In the genomic region with DNA sequence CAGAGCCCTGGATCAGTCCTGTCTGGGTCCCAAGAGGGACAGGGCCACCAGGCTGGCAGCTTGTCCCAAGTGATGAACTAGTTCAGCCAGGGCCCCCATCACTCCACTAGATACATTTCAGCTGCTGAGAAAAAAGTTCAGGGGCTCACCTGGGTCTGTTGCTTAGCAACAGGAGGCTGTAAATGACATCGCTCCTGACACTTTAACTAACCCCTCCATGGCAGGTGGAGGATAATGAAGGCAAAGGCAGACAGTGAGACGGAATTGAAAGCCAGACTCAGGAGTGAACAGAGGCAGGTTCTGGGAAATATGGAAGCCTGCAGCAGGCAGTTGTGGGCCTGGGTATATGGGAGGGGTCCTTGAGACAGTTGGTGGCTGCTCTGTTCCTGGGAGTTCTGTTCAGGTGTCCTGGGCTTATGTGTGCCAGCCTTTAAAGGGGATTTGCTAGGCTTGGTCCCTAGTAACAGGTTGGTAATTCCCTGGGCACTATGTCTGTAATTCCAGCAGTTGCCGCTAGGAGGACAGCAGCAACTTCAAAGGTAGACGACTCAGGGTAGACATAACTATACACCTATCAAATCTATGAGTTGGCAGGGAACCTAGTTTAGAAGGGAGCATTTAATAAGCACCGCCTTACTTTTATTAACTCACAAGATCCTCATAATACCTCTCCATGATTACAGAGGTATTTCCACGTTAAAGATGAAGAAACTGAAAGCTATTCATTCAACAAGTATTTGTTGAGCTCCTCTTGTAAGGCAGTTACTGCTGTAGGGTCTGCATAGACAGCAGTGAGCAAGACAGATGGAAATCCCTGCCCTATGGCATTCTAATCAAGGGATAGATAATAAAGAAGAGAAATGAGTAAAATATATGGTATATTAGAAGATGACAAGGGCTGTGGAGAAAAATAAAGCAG, we compare ENCODE assay signal across 8 cellular contexts.
DNase-seq lines count a peak whose midpoint lies in the region; ATAC-seq, FAIRE-seq and TF ChIP-seq lines count a peak whose summit lies in the region.

No MANE protein-coding gene starts in this region.

- intact Hi-C loops in spleen (cut with DNase I; ENCODE audit: low total_unique reads): no loop called here

- H3K9me3 ChIP-seq in spleen: peaks cover 0 to 4% (median 0%) of the 10 kb centered on the region in 8 donors

- peak; percentile 86 for FAIRE-seq in GM18507 (lab: Jason Lieb, UNC)

- no peak overlapping the region for H3K27ac ChIP-seq in spleen

- TF ChIP-seq CTCF in fibroblast of mammary gland (conservative IDR thresholded peaks at IDR 0.05; ENCODE audit: control insufficient read depth, insufficient read depth, low read depth, low read length): peak; percentile 54
- TF ChIP-seq CTCF in spleen (IDR thresholded peaks at IDR 0.05 in 8 of 11, conservative IDR thresholded peaks at IDR 0.05 in 3 of 11): peak in 8 of 11 experiments; percentile 29 to 82 (median 72)

- H3K36me3 ChIP-seq in spleen: no peaks in the 10 kb centered on the region

- peaks cover 0 to 28% (median 0%) of the 10 kb centered on the region in 7 donors for H3K27me3 ChIP-seq in spleen (replicated peaks in 1 of 7)

- WGBS in spleen, 5 donors: 26 to 53% (median 36%) methylated on average over 6 of the region's 6 CpGs

- H3K4me3 ChIP-seq in fibroblast of mammary gland (ENCODE audit: control insufficient read depth, low read depth, low read length) (no peak overlapping the region), spleen (no peak overlapping the region)

- DNase-seq in GM18507 (ENCODE audit: extremely low spot score, insufficient read length, low read depth) (peak; percentile 49), NCI-H345 treated with DMSO at 0.1 percent for 48 hours (lab: John Stamatoyannopoulos, UW; ENCODE audit: unreplicated experiment) (peak; percentile 15), fibroblast of mammary gland (ENCODE audit: low read depth) (peak; percentile 6), spleen (no peak), amniotic stem cell (lab: John Stamatoyannopoulos, UW) (no peak), hippocampal formation (lab: John Stamatoyannopoulos, UW) (no peak)
- peak; percentile 10 to 33 for DNase-seq in activated CD8-positive, alpha-beta memory T cell treated with anti-CD3 and anti-CD28 coated beads for 4 hours (ENCODE audit: low read depth in 2 of 2)

- ATAC-seq in GM21447 (IDR thresholded peaks at IDR 0.05; ENCODE audit: unreplicated experiment): no peak

- H3K4me1 ChIP-seq in spleen: no peaks in the 10 kb centered on the region

- no peak for TF ChIP-seq POLR2A in spleen (IDR thresholded peaks at IDR 0.05)

Comparison
In these comparisons a context has a peak if more than half of its experiments do, and no peak if none do; other contexts are left out.
1. DNase-seq: peak in GM18507 (single experiment), NCI-H345 treated with DMSO at 0.1 percent for 48 hours (single experiment), activated CD8-positive, alpha-beta memory T cell treated with anti-CD3 and anti-CD28 coated beads for 4 hours (2 of 2) and fibroblast of mammary gland (single experiment); none in spleen (single experiment), amniotic stem cell (single experiment) and hippocampal formation (0 of 2).